In genomic region chr2:207763308-207763707, GRCh38 we compare ENCODE assay signal across 1 cellular context.
TF ChIP-seq lines count a peak whose summit lies in the region.

No MANE protein-coding gene starts in this region.

TF ChIP-seq in GM23338, 12 proteins besides CTCF, POLR2A, EP300 and RAD21 (continued from another document):
- TF ChIP-seq, protein P1, sequence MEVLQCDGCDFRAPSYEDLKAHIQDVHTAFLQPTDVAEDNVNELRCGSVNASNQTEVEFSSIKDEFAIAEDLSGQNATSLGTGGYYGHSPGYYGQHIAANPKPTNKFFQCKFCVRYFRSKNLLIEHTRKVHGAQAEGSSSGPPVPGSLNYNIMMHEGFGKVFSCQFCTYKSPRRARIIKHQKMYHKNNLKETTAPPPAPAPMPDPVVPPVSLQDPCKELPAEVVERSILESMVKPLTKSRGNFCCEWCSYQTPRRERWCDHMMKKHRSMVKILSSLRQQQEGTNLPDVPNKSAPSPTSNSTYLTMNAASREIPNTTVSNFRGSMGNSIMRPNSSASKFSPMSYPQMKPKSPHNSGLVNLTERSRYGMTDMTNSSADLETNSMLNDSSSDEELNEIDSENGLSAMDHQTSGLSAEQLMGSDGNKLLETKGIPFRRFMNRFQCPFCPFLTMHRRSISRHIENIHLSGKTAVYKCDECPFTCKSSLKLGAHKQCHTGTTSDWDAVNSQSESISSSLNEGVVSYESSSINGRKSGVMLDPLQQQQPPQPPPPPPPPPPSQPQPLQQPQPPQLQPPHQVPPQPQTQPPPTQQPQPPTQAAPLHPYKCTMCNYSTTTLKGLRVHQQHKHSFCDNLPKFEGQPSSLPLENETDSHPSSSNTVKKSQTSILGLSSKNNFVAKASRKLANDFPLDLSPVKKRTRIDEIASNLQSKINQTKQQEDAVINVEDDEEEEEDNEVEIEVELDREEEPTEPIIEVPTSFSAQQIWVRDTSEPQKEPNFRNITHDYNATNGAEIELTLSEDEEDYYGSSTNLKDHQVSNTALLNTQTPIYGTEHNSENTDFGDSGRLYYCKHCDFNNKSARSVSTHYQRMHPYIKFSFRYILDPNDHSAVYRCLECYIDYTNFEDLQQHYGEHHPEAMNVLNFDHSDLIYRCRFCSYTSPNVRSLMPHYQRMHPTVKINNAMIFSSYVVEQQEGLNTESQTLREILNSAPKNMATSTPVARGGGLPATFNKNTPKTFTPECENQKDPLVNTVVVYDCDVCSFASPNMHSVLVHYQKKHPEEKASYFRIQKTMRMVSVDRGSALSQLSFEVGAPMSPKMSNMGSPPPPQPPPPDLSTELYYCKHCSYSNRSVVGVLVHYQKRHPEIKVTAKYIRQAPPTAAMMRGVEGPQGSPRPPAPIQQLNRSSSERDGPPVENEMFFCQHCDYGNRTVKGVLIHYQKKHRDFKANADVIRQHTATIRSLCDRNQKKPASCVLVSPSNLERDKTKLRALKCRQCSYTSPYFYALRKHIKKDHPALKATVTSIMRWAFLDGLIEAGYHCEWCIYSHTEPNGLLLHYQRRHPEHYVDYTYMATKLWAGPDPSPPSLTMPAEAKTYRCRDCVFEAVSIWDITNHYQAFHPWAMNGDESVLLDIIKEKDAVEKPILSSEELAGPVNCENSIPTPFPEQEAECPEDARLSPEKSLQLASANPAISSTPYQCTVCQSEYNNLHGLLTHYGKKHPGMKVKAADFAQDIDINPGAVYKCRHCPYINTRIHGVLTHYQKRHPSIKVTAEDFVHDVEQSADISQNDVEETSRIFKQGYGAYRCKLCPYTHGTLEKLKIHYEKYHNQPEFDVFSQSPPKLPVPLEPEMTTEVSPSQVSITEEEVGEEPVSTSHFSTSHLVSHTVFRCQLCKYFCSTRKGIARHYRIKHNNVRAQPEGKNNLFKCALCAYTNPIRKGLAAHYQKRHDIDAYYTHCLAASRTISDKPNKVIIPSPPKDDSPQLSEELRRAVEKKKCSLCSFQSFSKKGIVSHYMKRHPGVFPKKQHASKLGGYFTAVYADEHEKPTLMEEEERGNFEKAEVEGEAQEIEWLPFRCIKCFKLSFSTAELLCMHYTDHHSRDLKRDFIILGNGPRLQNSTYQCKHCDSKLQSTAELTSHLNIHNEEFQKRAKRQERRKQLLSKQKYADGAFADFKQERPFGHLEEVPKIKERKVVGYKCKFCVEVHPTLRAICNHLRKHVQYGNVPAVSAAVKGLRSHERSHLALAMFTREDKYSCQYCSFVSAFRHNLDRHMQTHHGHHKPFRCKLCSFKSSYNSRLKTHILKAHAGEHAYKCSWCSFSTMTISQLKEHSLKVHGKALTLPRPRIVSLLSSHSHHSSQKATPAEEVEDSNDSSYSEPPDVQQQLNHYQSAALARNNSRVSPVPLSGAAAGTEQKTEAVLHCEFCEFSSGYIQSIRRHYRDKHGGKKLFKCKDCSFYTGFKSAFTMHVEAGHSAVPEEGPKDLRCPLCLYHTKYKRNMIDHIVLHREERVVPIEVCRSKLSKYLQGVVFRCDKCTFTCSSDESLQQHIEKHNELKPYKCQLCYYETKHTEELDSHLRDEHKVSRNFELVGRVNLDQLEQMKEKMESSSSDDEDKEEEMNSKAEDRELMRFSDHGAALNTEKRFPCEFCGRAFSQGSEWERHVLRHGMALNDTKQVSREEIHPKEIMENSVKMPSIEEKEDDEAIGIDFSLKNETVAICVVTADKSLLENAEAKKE (CRISPR knock-in tag; IDR thresholded peaks at IDR 0.05): no peak
- TF ChIP-seq, protein P2, sequence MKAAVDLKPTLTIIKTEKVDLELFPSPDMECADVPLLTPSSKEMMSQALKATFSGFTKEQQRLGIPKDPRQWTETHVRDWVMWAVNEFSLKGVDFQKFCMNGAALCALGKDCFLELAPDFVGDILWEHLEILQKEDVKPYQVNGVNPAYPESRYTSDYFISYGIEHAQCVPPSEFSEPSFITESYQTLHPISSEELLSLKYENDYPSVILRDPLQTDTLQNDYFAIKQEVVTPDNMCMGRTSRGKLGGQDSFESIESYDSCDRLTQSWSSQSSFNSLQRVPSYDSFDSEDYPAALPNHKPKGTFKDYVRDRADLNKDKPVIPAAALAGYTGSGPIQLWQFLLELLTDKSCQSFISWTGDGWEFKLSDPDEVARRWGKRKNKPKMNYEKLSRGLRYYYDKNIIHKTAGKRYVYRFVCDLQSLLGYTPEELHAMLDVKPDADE (IDR thresholded peaks at IDR 0.05): no peak
- TF ChIP-seq EZH2 (IDR thresholded peaks at IDR 0.05; ENCODE audit: low read depth, unreplicated experiment) (no peak), ZNF331 (CRISPR knock-in tag; IDR thresholded peaks at IDR 0.05; ENCODE audit: low read depth) (no peak), NANOG (IDR thresholded peaks at IDR 0.05; ENCODE audit: borderline replicate concordance) (no peak), JUNB (IDR thresholded peaks at IDR 0.05; ENCODE audit: unreplicated experiment) (no peak), CREB1 (CRISPR knock-in tag; IDR thresholded peaks at IDR 0.05; ENCODE audit: low read depth) (no peak), ZNF114 (CRISPR knock-in tag; IDR thresholded peaks at IDR 0.05) (no peak), STAT1 (IDR thresholded peaks at IDR 0.05; ENCODE audit: unreplicated experiment) (no peak)
- TF ChIP-seq, protein P3, sequence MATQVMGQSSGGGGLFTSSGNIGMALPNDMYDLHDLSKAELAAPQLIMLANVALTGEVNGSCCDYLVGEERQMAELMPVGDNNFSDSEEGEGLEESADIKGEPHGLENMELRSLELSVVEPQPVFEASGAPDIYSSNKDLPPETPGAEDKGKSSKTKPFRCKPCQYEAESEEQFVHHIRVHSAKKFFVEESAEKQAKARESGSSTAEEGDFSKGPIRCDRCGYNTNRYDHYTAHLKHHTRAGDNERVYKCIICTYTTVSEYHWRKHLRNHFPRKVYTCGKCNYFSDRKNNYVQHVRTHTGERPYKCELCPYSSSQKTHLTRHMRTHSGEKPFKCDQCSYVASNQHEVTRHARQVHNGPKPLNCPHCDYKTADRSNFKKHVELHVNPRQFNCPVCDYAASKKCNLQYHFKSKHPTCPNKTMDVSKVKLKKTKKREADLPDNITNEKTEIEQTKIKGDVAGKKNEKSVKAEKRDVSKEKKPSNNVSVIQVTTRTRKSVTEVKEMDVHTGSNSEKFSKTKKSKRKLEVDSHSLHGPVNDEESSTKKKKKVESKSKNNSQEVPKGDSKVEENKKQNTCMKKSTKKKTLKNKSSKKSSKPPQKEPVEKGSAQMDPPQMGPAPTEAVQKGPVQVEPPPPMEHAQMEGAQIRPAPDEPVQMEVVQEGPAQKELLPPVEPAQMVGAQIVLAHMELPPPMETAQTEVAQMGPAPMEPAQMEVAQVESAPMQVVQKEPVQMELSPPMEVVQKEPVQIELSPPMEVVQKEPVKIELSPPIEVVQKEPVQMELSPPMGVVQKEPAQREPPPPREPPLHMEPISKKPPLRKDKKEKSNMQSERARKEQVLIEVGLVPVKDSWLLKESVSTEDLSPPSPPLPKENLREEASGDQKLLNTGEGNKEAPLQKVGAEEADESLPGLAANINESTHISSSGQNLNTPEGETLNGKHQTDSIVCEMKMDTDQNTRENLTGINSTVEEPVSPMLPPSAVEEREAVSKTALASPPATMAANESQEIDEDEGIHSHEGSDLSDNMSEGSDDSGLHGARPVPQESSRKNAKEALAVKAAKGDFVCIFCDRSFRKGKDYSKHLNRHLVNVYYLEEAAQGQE (IDR thresholded peaks at IDR 0.05; ENCODE audit: unreplicated experiment): no peak
